8 cellular contexts compared by ENCODE assay signal in genomic region chr11:83072689-83073242, GRCh38. TPM values are rescaled to one million over a fixed set of nuclear protein-coding genes. Genes with fewer than 3 reads are reported as not detected.
A peak's percentile ranks its signal among the peaks of the same experiment; 100 is the strongest.
DNase-seq lines count a peak whose midpoint lies in the region; ATAC-seq, FAIRE-seq and TF ChIP-seq lines count a peak whose summit lies in the region.

No MANE protein-coding gene starts in this region.

- no peak for DNase-seq in GM12892 (ENCODE audit: insufficient read length)
- DNase-seq in PC-9 = no peak
- no peak for DNase-seq in fibroblast of villous mesenchyme (ENCODE audit: low read depth)
- no peak for DNase-seq in SHP77 (lab: John Stamatoyannopoulos, UW)
- no peak for DNase-seq in SKM-1 treated with dmso at 0.1 percent for 144 hours (lab: John Stamatoyannopoulos, UW; ENCODE audit: unreplicated experiment)
- no peak for DNase-seq in GM19238 (ENCODE audit: insufficient read length, low spot score)

- peaks cover 39% of the 10 kb centered on the region for H3K4me1 ChIP-seq in PC-9 (replicated peaks; ENCODE audit: insufficient read depth)
- peaks cover 28% of the 10 kb centered on the region for H3K4me1 ChIP-seq in skeletal muscle satellite cell (ENCODE audit: control insufficient read depth, insufficient read depth, low read length)

- H3K4me3 ChIP-seq in PC-9 (peak overlapping the region; percentile 91), fibroblast of villous mesenchyme (ENCODE audit: low read depth, low read length) (peak overlapping the region; percentile 90), skeletal muscle satellite cell (ENCODE audit: low read length) (peak overlapping the region; percentile 90)

- peak overlapping the region; percentile 99 for H3K9ac ChIP-seq in skeletal muscle satellite cell (ENCODE audit: low read depth, low read length)

- H3K36me3 ChIP-seq in PC-9 (ENCODE audit: low read depth) (peaks cover 16% of the 10 kb centered on the region), skeletal muscle satellite cell (ENCODE audit: insufficient read depth, low read length) (peaks cover 24% of the 10 kb centered on the region)

- H3F3A ChIP-seq in PC-9 (ENCODE audit: insufficient read depth, low read depth) = peaks cover 28% of the 10 kb centered on the region; the same call in 1 of the 2 replicates

- TF ChIP-seq CTCF in PC-9 (conservative IDR thresholded peaks at IDR 0.05) (no peak), fibroblast of villous mesenchyme (IDR thresholded peaks at IDR 0.05; ENCODE audit: insufficient read depth, low read depth, low read length) (no peak)

- peak overlapping the region; percentile 85 for H3K4me2 ChIP-seq in PC-9
- peak overlapping the region; percentile 86 for H3K4me2 ChIP-seq in skeletal muscle satellite cell (ENCODE audit: low read length)

- peak overlapping the region; percentile 66; the same call in 1 of the 2 replicates for H3K27ac ChIP-seq in PC-9

- POLR2A ChIA-PET in PC-9 (lab: Charles Lee; ENCODE audit: unreplicated experiment) = no interaction called here

- intact Hi-C loops in PC-9 (cut with micrococcal nuclease; ENCODE audit: unreplicated experiment) = loop anchor here (5.0 to 10.0 kb wide), 2 partner anchors 90 to 212 kb away; partner anchors contain the start of gene CCDC90B

- CTCF ChIA-PET in PC-9 (lab: Charles Lee) = no interaction called here

- peak; percentile 83 for FAIRE-seq in GM12892 (lab: Jason Lieb, UNC)

- H3K9me3 ChIP-seq in PC-9 (ENCODE audit: insufficient read depth, low read depth) (no peaks in the 10 kb centered on the region), skeletal muscle satellite cell (replicated peaks; ENCODE audit: low read length) (no peaks in the 10 kb centered on the region)

- no peaks in the 10 kb centered on the region for H3K9me2 ChIP-seq in PC-9 (ENCODE audit: insufficient read depth)

- H3K27me3 ChIP-seq in PC-9 (ENCODE audit: insufficient read depth, low read depth) (no peaks in the 10 kb centered on the region), skeletal muscle satellite cell (ENCODE audit: control insufficient read depth, insufficient read depth, low read length) (no peaks in the 10 kb centered on the region)

- H4K20me1 ChIP-seq in PC-9 (ENCODE audit: insufficient read depth) = no peaks in the 10 kb centered on the region

- H3K79me2 ChIP-seq in PC-9 (ENCODE audit: low read depth) = peaks cover 27% of the 10 kb centered on the region

- no TSS peak for BruUV-seq in PC-9 (replicated peaks; lab: Mats Ljungman, UMichigan)

- H2AFZ ChIP-seq in PC-9 = peak overlapping the region; percentile 83

- ATAC-seq in GM19035 (IDR thresholded peaks at IDR 0.05; ENCODE audit: unreplicated experiment) = no peak

- TF ChIP-seq POLR2A in GM12892 (IDR thresholded peaks at IDR 0.05; ENCODE audit: low read depth, low read length) = no peak; the same call in 1 of the 2 replicates

RNA-seq across cellular contexts. Expression of gene RAB30, which starts 1.1 kb away (rescaled TPM):
- polyA plus RNA-seq in GM12892 (2012; ENCODE audit: missing spikeins) = 14.6 TPM
- total RNA-seq in PC-9 (2021) (3.2 and 3.6 TPM in 2 replicates), fibroblast of villous mesenchyme (11.3 and 12.5 TPM in 2 replicates)
- 5.8 and 9.0 TPM in 2 replicates for total RNA-seq in skeletal muscle satellite cell (2012; rRNA removed)
